Comparison of ENCODE assay signal across 18 cellular contexts in genomic region chr3:32969656-32970055, GRCh38. TPM values are rescaled to one million over a fixed set of nuclear protein-coding genes. Genes with fewer than 3 reads are reported as not detected.
A peak's percentile ranks its signal among the peaks of the same experiment; 100 is the strongest.
DNase-seq lines count a peak whose midpoint lies in the region; ATAC-seq, FAIRE-seq and TF ChIP-seq lines count a peak whose summit lies in the region.
"Had no signal": no experiment of that assay in that cellular context is flagged by ENCODE, and none has a peak within 500 bp of the region (broad histone marks: within the 10 kb centered on the region; RNA-seq: fewer than 3 reads in every experiment).

No MANE protein-coding gene starts in this region.

- in situ Hi-C loops in HepG2 (cut with HindIII; ENCODE audit: extremely low pct_ligation_motif_present, low pct_unique_long_range_greater_than_20kb): loop anchor here (25.0 kb wide), 1 partner anchor 393 kb away; no protein-coding TSS in a partner anchor

- H3K27me3 Mint-ChIP-seq in activated naive CD8-positive, alpha-beta T cell treated with anti-CD3 and anti-CD28 coated beads for 36 hours: peaks cover 4% of the 10 kb centered on the region
- H3K27me3 Mint-ChIP-seq: activated naive CD4-positive, alpha-beta T cell treated with anti-CD3 and anti-CD28 coated beads, Interleukin-2, amount 50 U/mL, for 24 hours had no signal

- BruUV-seq in HepG2 (replicated peaks; lab: Mats Ljungman, UMichigan) (no TSS peak), endothelial cell of umbilical vein (replicated peaks; lab: Mats Ljungman, UMichigan) (no TSS peak), OCI-LY7 (replicated peaks; lab: Mats Ljungman, UMichigan) (no TSS peak)

- intact Hi-C loops in HepG2 (cut with micrococcal nuclease; ENCODE audit: unreplicated experiment) (no loop called here), right lobe of liver (cut with DNase I) (no loop called here), endothelial cell of umbilical vein (cut with micrococcal nuclease) (no loop called here), OCI-LY7 (cut with micrococcal nuclease; ENCODE audit: unreplicated experiment) (no loop called here)

- H3K27ac ChIP-seq in HepG2 (ENCODE audit: extremely low read length, insufficient read depth, low read length) (no peak overlapping the region), right lobe of liver (no peak overlapping the region), endothelial cell of umbilical vein (ENCODE audit: insufficient read depth, low read depth, low read length) (no peak overlapping the region), OCI-LY7 (ENCODE audit: low read depth, low read length, poor library complexity, severe bottlenecking) (no peak overlapping the region)

- POLR2A ChIA-PET in HepG2 (lab: Yijun Ruan, JAX) (no interaction called here), endothelial cell of umbilical vein (lab: Charles Lee) (interaction anchor here (0.7 kb wide), 1 partner anchor 105 kb away, joined by 3 read pairs; no protein-coding TSS in a partner anchor), OCI-LY7 (lab: Charles Lee) (interaction anchor here (0.8 kb wide), 1 partner anchor 59 kb away, joined by 3 read pairs; no protein-coding TSS in a partner anchor)

- H3K36me3 ChIP-seq in HepG2 (replicated peaks in 1 of 2; ENCODE audit: control insufficient read depth in 1 of 2, insufficient read depth in 2 of 2, low read length in 2 of 2): no peaks in the 10 kb centered on the region
- H3K36me3 ChIP-seq in right lobe of liver: no peaks in the 10 kb centered on the region
- no peaks in the 10 kb centered on the region for H3K36me3 ChIP-seq in endothelial cell of umbilical vein (ENCODE audit: control insufficient read depth in 2 of 2, extremely low read depth in 1 of 2, insufficient read depth in 2 of 2, low read length in 2 of 2)
- no peaks in the 10 kb centered on the region for H3K36me3 ChIP-seq in OCI-LY7 (ENCODE audit: insufficient read depth, low read length)

- H3K79me2 ChIP-seq in HepG2 (ENCODE audit: insufficient read depth, low read length) (no peaks in the 10 kb centered on the region), endothelial cell of umbilical vein (ENCODE audit: control insufficient read depth, insufficient read depth, low read length) (no peaks in the 10 kb centered on the region), OCI-LY7 (ENCODE audit: insufficient read depth, low read depth, low read length) (no peaks in the 10 kb centered on the region)

- H3K9ac ChIP-seq in HepG2 (ENCODE audit: insufficient read depth, low read depth, low read length) (no peak overlapping the region), endothelial cell of umbilical vein (replicated peaks; ENCODE audit: extremely low read depth, insufficient read depth, low read length) (no peak overlapping the region)

- no peak for TF ChIP-seq RAD21 in HepG2 (CRISPR knock-in tag; IDR thresholded peaks at IDR 0.05)

- WGBS in HepG2 (ENCODE audit: low lambda C conversion rate): 0% methylated on average over 4 of the region's 4 CpGs
- WGBS in right lobe of liver (ENCODE audit: insufficient coverage, low coverage, low lambda C conversion rate, missing lambda C conversion rate): 67% methylated on average over 3 of the region's 4 CpGs

- DNase-seq in HepG2 (ENCODE audit: low spot score) (peak; percentile 59), right lobe of liver (no peak), NCI-H69 (lab: John Stamatoyannopoulos, UW) (peak; percentile 55), endothelial cell of umbilical vein (ENCODE audit: low read depth, low spot score) (peak; percentile 43), NCI-H1930 (lab: John Stamatoyannopoulos, UW) (no peak), OCI-LY7 (ENCODE audit: low spot score) (no peak)
- DNase-seq in activated naive CD8-positive, alpha-beta T cell treated with anti-CD3 and anti-CD28 coated beads for 36 hours: no peak
- no peak for DNase-seq in activated CD4-positive, alpha-beta T cell treated with anti-CD3 and anti-CD28 coated beads for 1 hour
- DNase-seq: activated CD4-positive, CD25-positive, alpha-beta regulatory T cell; activated CD8-positive, alpha-beta memory T cell treated with anti-CD3 and anti-CD28 coated beads, Interleukin-2, amount 50 U/mL, for 4 hours; central memory CD4-positive, alpha-beta T cell; NCI-H2081 treated with DMSO at 0.1 percent for 48 hours; SW 1271 had no signal

- no peak overlapping the region for H3K27ac Mint-ChIP-seq in activated naive CD8-positive, alpha-beta T cell treated with anti-CD3 and anti-CD28 coated beads for 36 hours
- H3K27ac Mint-ChIP-seq: activated naive CD4-positive, alpha-beta T cell treated with anti-CD3 and anti-CD28 coated beads, Interleukin-2, amount 50 U/mL, for 24 hours; GM23338 had no signal

- H3K4me3 ChIP-seq in HepG2 (replicated peaks in 1 of 3; ENCODE audit: insufficient read depth in 1 of 3, low read depth in 2 of 3, low read length in 3 of 3) (peak overlapping the region in 1 of 3 experiments; percentile 41; a peak in 1 of 6 replicates), right lobe of liver (no peak overlapping the region), endothelial cell of umbilical vein (replicated peaks in 1 of 3; ENCODE audit: insufficient read depth in 1 of 3, low read depth in 1 of 3, low read length in 3 of 3) (no peak overlapping the region), OCI-LY7 (ENCODE audit: low read depth, low read length, poor library complexity, severe bottlenecking) (no peak overlapping the region)
- H3K4me3 ChIP-seq: GM23338 had no signal

- ATAC-seq in HepG2 (peak; percentile 74), right lobe of liver (no peak)
- ATAC-seq: GM23338 had no signal

- H3K4me1 Mint-ChIP-seq in activated naive CD8-positive, alpha-beta T cell treated with anti-CD3 and anti-CD28 coated beads for 36 hours: peaks cover 5% of the 10 kb centered on the region

- CTCF ChIA-PET in HepG2 (lab: Yijun Ruan, JAX; ENCODE audit: low intra/inter-chr PET ratio, low total read pairs) (no interaction called here), endothelial cell of umbilical vein (lab: Charles Lee) (interaction anchor here (1.8 kb wide), 2 partner anchors 15 to 21 kb away, joined by 5 to 6 read pairs; no protein-coding TSS in a partner anchor), OCI-LY7 (lab: Charles Lee; ENCODE audit: unreplicated experiment) (no interaction called here)

- dilution Hi-C loops in endothelial cell of umbilical vein (cut with MboI; ENCODE audit: extremely low pct_ligation_motif_present, low sequenced_read_pairs): no loop called here

- H3K4me1 ChIP-seq in HepG2 (ENCODE audit: insufficient read depth, low read length) (peaks cover 30% of the 10 kb centered on the region), right lobe of liver (no peaks in the 10 kb centered on the region), endothelial cell of umbilical vein (ENCODE audit: control insufficient read depth, extremely low read depth, insufficient read depth, low read length) (no peaks in the 10 kb centered on the region), OCI-LY7 (ENCODE audit: insufficient read depth, low read length, poor library complexity, severe bottlenecking) (no peaks in the 10 kb centered on the region)

- H3K9me2 ChIP-seq in OCI-LY7 (ENCODE audit: insufficient read depth, low read length): no peaks in the 10 kb centered on the region

- H3K27me3 ChIP-seq in HepG2 (ENCODE audit: control insufficient read depth in 1 of 2, insufficient read depth in 2 of 2, low read length in 2 of 2) (peaks cover 0 to 4% of the 10 kb centered on the region in 2 experiments; a peak in 3 of 5 replicates), right lobe of liver (no peaks in the 10 kb centered on the region), endothelial cell of umbilical vein (ENCODE audit: control insufficient read depth in 2 of 2, insufficient read depth in 2 of 2, low read length in 2 of 2) (peaks cover 0 to 5% of the 10 kb centered on the region in 2 experiments)

- peak overlapping the region; percentile 73 for H3K4me2 ChIP-seq in HepG2 (ENCODE audit: low read depth, low read length)
- H3K4me2 ChIP-seq in endothelial cell of umbilical vein (ENCODE audit: insufficient read depth, low read length): no peak overlapping the region
- H3K4me2 ChIP-seq in OCI-LY7 (ENCODE audit: low read length): no peak overlapping the region
- H3K4me2 ChIP-seq: GM23338 had no signal

- H3K9me3 Mint-ChIP-seq in activated naive CD8-positive, alpha-beta T cell treated with anti-CD3 and anti-CD28 coated beads for 36 hours: peaks cover 16% of the 10 kb centered on the region
- H3K9me3 Mint-ChIP-seq: activated naive CD4-positive, alpha-beta T cell treated with anti-CD3 and anti-CD28 coated beads, Interleukin-2, amount 50 U/mL, for 24 hours had no signal

- no peaks in the 10 kb centered on the region for H4K20me1 ChIP-seq in HepG2 (ENCODE audit: insufficient read depth, low read length)
- H4K20me1 ChIP-seq in endothelial cell of umbilical vein (replicated peaks; ENCODE audit: control insufficient read depth, extremely low read depth, insufficient read depth, low read length): no peaks in the 10 kb centered on the region
- H4K20me1 ChIP-seq in OCI-LY7 (ENCODE audit: insufficient read depth, low read length): no peaks in the 10 kb centered on the region

- no peak for TF ChIP-seq POLR2A in HepG2 (IDR thresholded peaks at IDR 0.05; ENCODE audit: insufficient read depth in 1 of 2, low read depth in 2 of 2, low read length in 2 of 2)
- TF ChIP-seq POLR2A in right lobe of liver (IDR thresholded peaks at IDR 0.05): no peak
- TF ChIP-seq POLR2A in endothelial cell of umbilical vein (IDR thresholded peaks at IDR 0.05; ENCODE audit: low read depth, low read length): no peak

- no peaks in the 10 kb centered on the region for H3K9me1 ChIP-seq in endothelial cell of umbilical vein (replicated peaks; ENCODE audit: control insufficient read depth, extremely low read depth, insufficient read depth, low read length)

- TF ChIP-seq EP300 in HepG2 (IDR thresholded peaks at IDR 0.05; ENCODE audit: low read depth in 2 of 2, low read length in 2 of 2) (peak in 1 of 2 experiments; percentile 24; a peak in 1 of 4 replicates), HepG2 (CRISPR knock-in tag; IDR thresholded peaks at IDR 0.05; ENCODE audit: borderline replicate concordance) (no peak)

- peaks cover 21% of the 10 kb centered on the region for H3K9me3 ChIP-seq in HepG2 (ENCODE audit: low read length)
- no peaks in the 10 kb centered on the region for H3K9me3 ChIP-seq in right lobe of liver
- no peaks in the 10 kb centered on the region for H3K9me3 ChIP-seq in endothelial cell of umbilical vein (replicated peaks; ENCODE audit: control insufficient read depth, insufficient read depth, low read length)
- H3K9me3 ChIP-seq in OCI-LY7 (ENCODE audit: low read length): peaks cover 14% of the 10 kb centered on the region

- no peak overlapping the region for H3K4me3 Mint-ChIP-seq in activated naive CD8-positive, alpha-beta T cell treated with anti-CD3 and anti-CD28 coated beads for 36 hours
- H3K4me3 Mint-ChIP-seq: activated naive CD4-positive, alpha-beta T cell treated with anti-CD3 and anti-CD28 coated beads, Interleukin-2, amount 50 U/mL, for 24 hours; GM23338 had no signal

- no peak for TF ChIP-seq CTCF in HepG2 (CRISPR knock-in tag; IDR thresholded peaks at IDR 0.05)
- TF ChIP-seq CTCF in right lobe of liver (IDR thresholded peaks at IDR 0.05): no peak
- no peak for TF ChIP-seq CTCF in endothelial cell of umbilical vein (IDR thresholded peaks at IDR 0.05; ENCODE audit: extremely low read depth in 1 of 2, insufficient read depth in 1 of 2, low read depth in 1 of 2, low read length in 2 of 2)
- TF ChIP-seq CTCF in OCI-LY7 (conservative IDR thresholded peaks at IDR 0.05; ENCODE audit: low read length): no peak

- H3K36me3 Mint-ChIP-seq in activated naive CD8-positive, alpha-beta T cell treated with anti-CD3 and anti-CD28 coated beads for 36 hours: peaks cover 21% of the 10 kb centered on the region

- H2AFZ ChIP-seq in HepG2 (ENCODE audit: low read length) (no peak overlapping the region), endothelial cell of umbilical vein (ENCODE audit: low read depth, low read length) (no peak overlapping the region), OCI-LY7 (ENCODE audit: low read length) (no peak overlapping the region)
- H2AFZ ChIP-seq: GM23338 had no signal

- no peak for FAIRE-seq in HepG2 (lab: Jason Lieb, UNC)
- no peak for FAIRE-seq in endothelial cell of umbilical vein (lab: Jason Lieb, UNC)
- FAIRE-seq: endometrium, islet of Langerhans had no signal

RNA-seq across cellular contexts. Expression of gene CCR4, which starts 18.2 kb away (rescaled TPM):
- 0.04 and 0.06 TPM in 2 replicates for total RNA-seq in HepG2 (2016; rRNA removed; fragmentation: Illumina TruSeq; extraction: Trizol)
- total RNA-seq in HepG2 (2016; cell fraction: cytosol; rRNA removed; fragmentation: Illumina TruSeq; extraction: Trizol; ENCODE audit: low read depth): not detected in 2 replicates
- total RNA-seq in HepG2 (2016; cell fraction: insoluble cytoplasmic fraction; rRNA removed; fragmentation: Illumina TruSeq; extraction: Trizol): 0.06 and 0.11 TPM in 2 replicates
- not detected in 2 replicates for total RNA-seq in HepG2 (2016; cell fraction: membrane; rRNA removed; fragmentation: Illumina TruSeq; extraction: Trizol)
- 0.16 TPM in 1 of 2 replicates, not detected in the other for total RNA-seq in HepG2 (2016; cell fraction: nucleus; rRNA removed; fragmentation: Illumina TruSeq; extraction: Trizol)
- polyA plus RNA-seq in HepG2 (2011; rRNA removed): 0.05 TPM in 2 replicates
- polyA plus RNA-seq in HepG2 (2011; cell fraction: cytosol; rRNA removed): 0.01 TPM in 1 of 2 replicates, not detected in the other
- 0.05 and 0.06 TPM in 2 replicates for polyA plus RNA-seq in HepG2 (2011; cell fraction: nucleus; rRNA removed)
- polyA plus RNA-seq in HepG2 (2012): not detected in 2 replicates
- polyA plus RNA-seq in HepG2 (2016; cell fraction: cytosol; fragmentation: Illumina TruSeq; extraction: Trizol; ENCODE audit: low read depth): not detected in 2 replicates
- polyA plus RNA-seq in HepG2 (2016; cell fraction: insoluble cytoplasmic fraction; fragmentation: Illumina TruSeq; extraction: Trizol; ENCODE audit: low read depth): not detected in 2 replicates
- polyA plus RNA-seq in HepG2 (2016; cell fraction: membrane; fragmentation: Illumina TruSeq; extraction: Trizol; ENCODE audit: low read depth): not detected in 2 replicates
- polyA plus RNA-seq in HepG2 (2016; cell fraction: nucleus; fragmentation: Illumina TruSeq; extraction: Trizol; ENCODE audit: insufficient read depth, low read depth): 0.24 and 0.29 TPM in 2 replicates
- polyA minus RNA-seq in HepG2 (2011; rRNA and poly(A)+ RNA removed; ENCODE audit: low replicate concordance): 0.05 and 0.16 TPM in 2 replicates
- polyA minus RNA-seq in HepG2 (2011; cell fraction: cytosol; rRNA and poly(A)+ RNA removed): not detected in 2 replicates
- 0.37 TPM in 1 of 2 replicates, not detected in the other for polyA minus RNA-seq in HepG2 (2011; cell fraction: nucleus; rRNA and poly(A)+ RNA removed)
- under 1 TPM; 0.06 to 0.23 (median 0.11) TPM for total RNA-seq in right lobe of liver
- total RNA-seq in endothelial cell of umbilical vein: not detected in 2 replicates
- polyA plus RNA-seq in endothelial cell of umbilical vein: not detected in 2 replicates
- not detected in 2 replicates for polyA plus RNA-seq in endothelial cell of umbilical vein (2011; cell fraction: cytosol; rRNA removed)
- not detected in 2 replicates for polyA plus RNA-seq in endothelial cell of umbilical vein (2011; cell fraction: nucleus; rRNA removed)
- polyA plus RNA-seq in endothelial cell of umbilical vein (2012): 0.18 and 0.21 TPM in 2 replicates
- polyA minus RNA-seq in endothelial cell of umbilical vein: not detected in 2 replicates
- polyA minus RNA-seq in endothelial cell of umbilical vein (2011; cell fraction: cytosol; rRNA and poly(A)+ RNA removed): not detected
- polyA minus RNA-seq in endothelial cell of umbilical vein (2011; cell fraction: nucleus; rRNA and poly(A)+ RNA removed): not detected in 2 replicates
- total RNA-seq in activated naive CD8-positive, alpha-beta T cell treated with anti-CD3 and anti-CD28 coated beads for 36 hours: 1 to 10 TPM; 8.1 to 8.8 TPM
- not detected in 2 replicates for total RNA-seq in OCI-LY7 (2014; rRNA removed; shearing (Covaris generic))
- not detected in 2 replicates for total RNA-seq in OCI-LY7 (2022)
- total RNA-seq: osteocyte had no signal

Comparison
In these comparisons a context has a peak if more than half of its experiments do, and no peak if none do; other contexts are left out.
1. DNase-seq: peak in HepG2 (single experiment), NCI-H69 (single experiment) and endothelial cell of umbilical vein (single experiment); none in right lobe of liver (0 of 3), activated naive CD8-positive, alpha-beta T cell treated with anti-CD3 and anti-CD28 coated beads for 36 hours (single experiment), activated CD4-positive, alpha-beta T cell treated with anti-CD3 and anti-CD28 coated beads for 1 hour (single experiment), NCI-H1930 (0 of 2) and OCI-LY7 (single experiment).